1 cellular context compared by ENCODE assay signal in genomic region chr17:49926886-49927285, GRCh38.
TF ChIP-seq lines count a peak whose summit lies in the region.

No MANE protein-coding gene starts in this region.

TF ChIP-seq in IMR-90, 13 proteins besides CTCF, POLR2A, EP300 and RAD21 (continued from another document):
- TF ChIP-seq SMC3 (IDR thresholded peaks at IDR 0.05; ENCODE audit: low read depth, low read length) (no peak), BHLHE40 (IDR thresholded peaks at IDR 0.05; ENCODE audit: low read depth, low read length) (no peak), USF2 (IDR thresholded peaks at IDR 0.05; ENCODE audit: low read depth, low read length) (no peak), MAFK (IDR thresholded peaks at IDR 0.05; ENCODE audit: low read depth, low read length) (no peak), CHD1 (IDR thresholded peaks at IDR 0.05; ENCODE audit: low read depth, low read length) (no peak), MXI1 (IDR thresholded peaks at IDR 0.05; ENCODE audit: borderline replicate concordance, low read depth, low read length) (no peak), CEBPB (IDR thresholded peaks at IDR 0.05; ENCODE audit: low read depth, low read length) (no peak), RCOR1 (IDR thresholded peaks at IDR 0.05; ENCODE audit: insufficient replicate concordance, low read length) (no peak), MAZ (IDR thresholded peaks at IDR 0.05; ENCODE audit: borderline replicate concordance, low read depth, low read length) (no peak), FOS (IDR thresholded peaks at IDR 0.05; ENCODE audit: low read depth, low read length) (no peak)
